ENCODE assay signal across 1 cellular context in genomic region chr3:50338989-50339388, GRCh38.
TF ChIP-seq lines count a peak whose summit lies in the region.

No MANE protein-coding gene starts in this region.

TF ChIP-seq in IMR-90, 13 proteins besides CTCF, POLR2A, EP300 and RAD21 (continued from another document):
- TF ChIP-seq BHLHE40 (IDR thresholded peaks at IDR 0.05; ENCODE audit: low read depth, low read length): no peak
- TF ChIP-seq MAFK (IDR thresholded peaks at IDR 0.05; ENCODE audit: low read depth, low read length): no peak
- no peak for TF ChIP-seq RCOR1 (IDR thresholded peaks at IDR 0.05; ENCODE audit: insufficient replicate concordance, low read length)
- no peak for TF ChIP-seq FOS (IDR thresholded peaks at IDR 0.05; ENCODE audit: low read depth, low read length)
- TF ChIP-seq SMC3 (IDR thresholded peaks at IDR 0.05; ENCODE audit: low read depth, low read length): no peak
- no peak for TF ChIP-seq USF2 (IDR thresholded peaks at IDR 0.05; ENCODE audit: low read depth, low read length)
- no peak for TF ChIP-seq NFE2L2 (IDR thresholded peaks at IDR 0.05; ENCODE audit: low read depth, low read length)
- TF ChIP-seq MAZ (IDR thresholded peaks at IDR 0.05; ENCODE audit: borderline replicate concordance, low read depth, low read length): no peak
